1 cellular context compared by ENCODE assay signal in the genomic region with DNA sequence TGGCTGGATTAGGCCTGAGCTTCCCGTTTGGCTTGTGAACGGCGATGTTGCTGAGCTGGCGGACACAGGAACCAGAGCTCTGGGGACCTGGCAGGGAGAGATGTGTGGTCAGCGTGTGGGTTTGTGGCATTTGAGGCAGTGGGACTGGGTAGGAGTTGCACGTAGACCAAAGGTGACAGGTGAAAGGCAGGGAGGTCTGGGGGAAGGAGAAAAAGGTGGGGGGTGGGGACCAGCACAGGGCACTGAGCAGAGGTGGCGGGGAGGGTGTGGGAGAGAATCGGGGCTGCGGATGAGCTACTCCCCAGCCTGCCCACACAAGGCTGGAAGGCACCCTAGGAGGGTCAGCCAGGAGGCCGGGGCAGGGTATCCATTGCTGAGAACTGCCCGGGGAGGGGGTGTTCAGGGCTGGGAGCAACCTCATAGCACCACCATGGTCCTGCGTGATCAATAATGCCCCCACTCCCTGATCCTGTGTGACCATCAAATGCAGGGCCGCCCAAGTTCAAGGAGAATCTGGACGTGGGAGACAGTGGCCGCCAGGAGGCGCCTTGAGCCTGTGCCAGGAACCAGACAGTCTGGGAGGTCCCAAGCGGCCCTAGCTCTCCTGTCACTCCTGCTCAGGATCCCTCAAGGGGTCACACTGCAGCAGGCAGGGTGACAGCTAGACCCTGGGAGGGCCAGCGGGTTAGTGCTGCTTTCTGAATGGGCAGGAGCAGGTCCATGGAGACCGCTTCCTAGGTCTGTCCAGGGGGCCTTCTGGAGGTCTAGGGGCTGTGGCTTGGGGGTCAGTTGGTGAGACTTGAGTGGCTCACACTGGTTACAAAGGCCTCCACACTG.
TF ChIP-seq lines count a peak whose summit lies in the region.

No MANE protein-coding gene starts in this region.

TF ChIP-seq in HCT116, 20 proteins besides CTCF, POLR2A, EP300 and RAD21:
- TF ChIP-seq, protein P1, sequence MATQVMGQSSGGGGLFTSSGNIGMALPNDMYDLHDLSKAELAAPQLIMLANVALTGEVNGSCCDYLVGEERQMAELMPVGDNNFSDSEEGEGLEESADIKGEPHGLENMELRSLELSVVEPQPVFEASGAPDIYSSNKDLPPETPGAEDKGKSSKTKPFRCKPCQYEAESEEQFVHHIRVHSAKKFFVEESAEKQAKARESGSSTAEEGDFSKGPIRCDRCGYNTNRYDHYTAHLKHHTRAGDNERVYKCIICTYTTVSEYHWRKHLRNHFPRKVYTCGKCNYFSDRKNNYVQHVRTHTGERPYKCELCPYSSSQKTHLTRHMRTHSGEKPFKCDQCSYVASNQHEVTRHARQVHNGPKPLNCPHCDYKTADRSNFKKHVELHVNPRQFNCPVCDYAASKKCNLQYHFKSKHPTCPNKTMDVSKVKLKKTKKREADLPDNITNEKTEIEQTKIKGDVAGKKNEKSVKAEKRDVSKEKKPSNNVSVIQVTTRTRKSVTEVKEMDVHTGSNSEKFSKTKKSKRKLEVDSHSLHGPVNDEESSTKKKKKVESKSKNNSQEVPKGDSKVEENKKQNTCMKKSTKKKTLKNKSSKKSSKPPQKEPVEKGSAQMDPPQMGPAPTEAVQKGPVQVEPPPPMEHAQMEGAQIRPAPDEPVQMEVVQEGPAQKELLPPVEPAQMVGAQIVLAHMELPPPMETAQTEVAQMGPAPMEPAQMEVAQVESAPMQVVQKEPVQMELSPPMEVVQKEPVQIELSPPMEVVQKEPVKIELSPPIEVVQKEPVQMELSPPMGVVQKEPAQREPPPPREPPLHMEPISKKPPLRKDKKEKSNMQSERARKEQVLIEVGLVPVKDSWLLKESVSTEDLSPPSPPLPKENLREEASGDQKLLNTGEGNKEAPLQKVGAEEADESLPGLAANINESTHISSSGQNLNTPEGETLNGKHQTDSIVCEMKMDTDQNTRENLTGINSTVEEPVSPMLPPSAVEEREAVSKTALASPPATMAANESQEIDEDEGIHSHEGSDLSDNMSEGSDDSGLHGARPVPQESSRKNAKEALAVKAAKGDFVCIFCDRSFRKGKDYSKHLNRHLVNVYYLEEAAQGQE (IDR thresholded peaks at IDR 0.05; ENCODE audit: low read depth): no peak
- TF ChIP-seq, protein P2, sequence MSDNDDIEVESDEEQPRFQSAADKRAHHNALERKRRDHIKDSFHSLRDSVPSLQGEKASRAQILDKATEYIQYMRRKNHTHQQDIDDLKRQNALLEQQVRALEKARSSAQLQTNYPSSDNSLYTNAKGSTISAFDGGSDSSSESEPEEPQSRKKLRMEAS (IDR thresholded peaks at IDR 0.05): no peak
- peak; percentile 19 for TF ChIP-seq YY1 (IDR thresholded peaks at IDR 0.05; ENCODE audit: extremely low read depth, insufficient replicate concordance, low read depth, low read length)
